In the genomic region with DNA sequence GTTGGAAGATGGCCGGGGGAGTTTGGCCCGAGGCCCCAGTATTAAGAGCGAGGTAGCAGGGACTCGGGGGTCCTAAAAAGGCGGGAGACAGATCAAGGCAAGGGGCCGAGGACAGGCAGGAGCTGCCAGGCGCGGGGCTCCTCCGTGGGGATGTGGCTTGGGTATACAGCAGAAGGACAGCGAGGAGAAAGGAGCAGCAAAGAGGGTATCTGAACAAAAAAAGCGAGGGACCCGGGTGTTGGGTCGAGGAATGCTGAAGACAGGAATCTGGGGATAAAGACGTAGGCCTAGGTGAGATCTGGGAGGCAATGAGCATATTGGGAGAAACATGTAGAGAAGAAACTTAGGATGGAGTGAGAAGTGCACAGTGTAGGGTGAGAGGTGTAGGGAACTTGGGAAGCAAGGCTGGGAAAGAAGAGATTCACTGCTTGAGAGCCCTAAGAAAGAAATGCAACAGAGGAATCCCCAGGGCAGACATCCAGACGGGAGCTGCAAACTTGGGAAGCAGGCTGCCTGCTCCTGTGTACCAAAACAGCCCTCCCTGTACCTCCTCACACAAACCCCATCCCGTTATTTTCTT, we compare ENCODE assay signal across 1 cellular context.
TF ChIP-seq lines count a peak whose summit lies in the region.

No MANE protein-coding gene starts in this region.

TF ChIP-seq in GM23338, 12 proteins besides CTCF, POLR2A, EP300 and RAD21 (continued from another document):
- TF ChIP-seq EZH2 (IDR thresholded peaks at IDR 0.05; ENCODE audit: low read depth, unreplicated experiment) (no peak), EZH2phosphoT487 (IDR thresholded peaks at IDR 0.05; ENCODE audit: unreplicated experiment) (no peak), CREB1 (CRISPR knock-in tag; IDR thresholded peaks at IDR 0.05; ENCODE audit: low read depth) (no peak), ZNF331 (CRISPR knock-in tag; IDR thresholded peaks at IDR 0.05; ENCODE audit: low read depth) (no peak), STAT1 (IDR thresholded peaks at IDR 0.05; ENCODE audit: unreplicated experiment) (no peak), JUNB (IDR thresholded peaks at IDR 0.05; ENCODE audit: unreplicated experiment) (no peak), POLR2AphosphoS5 (IDR thresholded peaks at IDR 0.05; ENCODE audit: low read depth) (no peak; the same call in 1 of the 2 replicates), NANOG (IDR thresholded peaks at IDR 0.05; ENCODE audit: borderline replicate concordance) (no peak)
- TF ChIP-seq, protein P1, sequence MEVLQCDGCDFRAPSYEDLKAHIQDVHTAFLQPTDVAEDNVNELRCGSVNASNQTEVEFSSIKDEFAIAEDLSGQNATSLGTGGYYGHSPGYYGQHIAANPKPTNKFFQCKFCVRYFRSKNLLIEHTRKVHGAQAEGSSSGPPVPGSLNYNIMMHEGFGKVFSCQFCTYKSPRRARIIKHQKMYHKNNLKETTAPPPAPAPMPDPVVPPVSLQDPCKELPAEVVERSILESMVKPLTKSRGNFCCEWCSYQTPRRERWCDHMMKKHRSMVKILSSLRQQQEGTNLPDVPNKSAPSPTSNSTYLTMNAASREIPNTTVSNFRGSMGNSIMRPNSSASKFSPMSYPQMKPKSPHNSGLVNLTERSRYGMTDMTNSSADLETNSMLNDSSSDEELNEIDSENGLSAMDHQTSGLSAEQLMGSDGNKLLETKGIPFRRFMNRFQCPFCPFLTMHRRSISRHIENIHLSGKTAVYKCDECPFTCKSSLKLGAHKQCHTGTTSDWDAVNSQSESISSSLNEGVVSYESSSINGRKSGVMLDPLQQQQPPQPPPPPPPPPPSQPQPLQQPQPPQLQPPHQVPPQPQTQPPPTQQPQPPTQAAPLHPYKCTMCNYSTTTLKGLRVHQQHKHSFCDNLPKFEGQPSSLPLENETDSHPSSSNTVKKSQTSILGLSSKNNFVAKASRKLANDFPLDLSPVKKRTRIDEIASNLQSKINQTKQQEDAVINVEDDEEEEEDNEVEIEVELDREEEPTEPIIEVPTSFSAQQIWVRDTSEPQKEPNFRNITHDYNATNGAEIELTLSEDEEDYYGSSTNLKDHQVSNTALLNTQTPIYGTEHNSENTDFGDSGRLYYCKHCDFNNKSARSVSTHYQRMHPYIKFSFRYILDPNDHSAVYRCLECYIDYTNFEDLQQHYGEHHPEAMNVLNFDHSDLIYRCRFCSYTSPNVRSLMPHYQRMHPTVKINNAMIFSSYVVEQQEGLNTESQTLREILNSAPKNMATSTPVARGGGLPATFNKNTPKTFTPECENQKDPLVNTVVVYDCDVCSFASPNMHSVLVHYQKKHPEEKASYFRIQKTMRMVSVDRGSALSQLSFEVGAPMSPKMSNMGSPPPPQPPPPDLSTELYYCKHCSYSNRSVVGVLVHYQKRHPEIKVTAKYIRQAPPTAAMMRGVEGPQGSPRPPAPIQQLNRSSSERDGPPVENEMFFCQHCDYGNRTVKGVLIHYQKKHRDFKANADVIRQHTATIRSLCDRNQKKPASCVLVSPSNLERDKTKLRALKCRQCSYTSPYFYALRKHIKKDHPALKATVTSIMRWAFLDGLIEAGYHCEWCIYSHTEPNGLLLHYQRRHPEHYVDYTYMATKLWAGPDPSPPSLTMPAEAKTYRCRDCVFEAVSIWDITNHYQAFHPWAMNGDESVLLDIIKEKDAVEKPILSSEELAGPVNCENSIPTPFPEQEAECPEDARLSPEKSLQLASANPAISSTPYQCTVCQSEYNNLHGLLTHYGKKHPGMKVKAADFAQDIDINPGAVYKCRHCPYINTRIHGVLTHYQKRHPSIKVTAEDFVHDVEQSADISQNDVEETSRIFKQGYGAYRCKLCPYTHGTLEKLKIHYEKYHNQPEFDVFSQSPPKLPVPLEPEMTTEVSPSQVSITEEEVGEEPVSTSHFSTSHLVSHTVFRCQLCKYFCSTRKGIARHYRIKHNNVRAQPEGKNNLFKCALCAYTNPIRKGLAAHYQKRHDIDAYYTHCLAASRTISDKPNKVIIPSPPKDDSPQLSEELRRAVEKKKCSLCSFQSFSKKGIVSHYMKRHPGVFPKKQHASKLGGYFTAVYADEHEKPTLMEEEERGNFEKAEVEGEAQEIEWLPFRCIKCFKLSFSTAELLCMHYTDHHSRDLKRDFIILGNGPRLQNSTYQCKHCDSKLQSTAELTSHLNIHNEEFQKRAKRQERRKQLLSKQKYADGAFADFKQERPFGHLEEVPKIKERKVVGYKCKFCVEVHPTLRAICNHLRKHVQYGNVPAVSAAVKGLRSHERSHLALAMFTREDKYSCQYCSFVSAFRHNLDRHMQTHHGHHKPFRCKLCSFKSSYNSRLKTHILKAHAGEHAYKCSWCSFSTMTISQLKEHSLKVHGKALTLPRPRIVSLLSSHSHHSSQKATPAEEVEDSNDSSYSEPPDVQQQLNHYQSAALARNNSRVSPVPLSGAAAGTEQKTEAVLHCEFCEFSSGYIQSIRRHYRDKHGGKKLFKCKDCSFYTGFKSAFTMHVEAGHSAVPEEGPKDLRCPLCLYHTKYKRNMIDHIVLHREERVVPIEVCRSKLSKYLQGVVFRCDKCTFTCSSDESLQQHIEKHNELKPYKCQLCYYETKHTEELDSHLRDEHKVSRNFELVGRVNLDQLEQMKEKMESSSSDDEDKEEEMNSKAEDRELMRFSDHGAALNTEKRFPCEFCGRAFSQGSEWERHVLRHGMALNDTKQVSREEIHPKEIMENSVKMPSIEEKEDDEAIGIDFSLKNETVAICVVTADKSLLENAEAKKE (CRISPR knock-in tag; IDR thresholded peaks at IDR 0.05) = no peak
